In the genomic region with DNA sequence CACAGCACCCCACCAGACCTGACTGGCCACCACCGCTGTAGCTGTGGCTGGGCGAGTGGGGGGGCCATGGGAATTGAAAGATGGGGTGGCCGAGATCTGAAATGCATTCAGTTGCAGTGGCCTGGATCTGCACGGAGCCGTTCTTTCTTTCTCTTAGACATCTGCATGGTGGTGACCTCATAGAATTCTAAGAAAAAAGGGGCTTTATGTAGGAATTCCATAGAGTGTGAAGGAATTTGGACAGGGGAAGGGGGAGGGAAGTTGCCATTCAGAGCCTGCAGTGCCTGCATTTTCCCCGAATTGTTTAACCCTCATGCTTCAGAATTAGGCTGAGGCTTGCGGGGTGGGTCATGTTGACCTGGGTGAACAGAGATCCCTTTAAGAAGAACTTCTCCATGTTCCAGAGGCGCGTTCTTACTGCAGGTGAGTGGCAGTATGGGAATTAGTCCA, we compare ENCODE assay signal across 12 cellular contexts. TPM values are rescaled to one million over a fixed set of nuclear protein-coding genes. Genes with fewer than 3 reads are reported as not detected.
DNase-seq lines count a peak whose midpoint lies in the region; ATAC-seq, FAIRE-seq and TF ChIP-seq lines count a peak whose summit lies in the region.
"Had no signal": no experiment of that assay in that cellular context is flagged by ENCODE, and none has a peak within 500 bp of the region (broad histone marks: within the 10 kb centered on the region; RNA-seq: fewer than 3 reads in every experiment).

No MANE protein-coding gene starts in this region.

- no peaks in the 10 kb centered on the region for H3K9me3 ChIP-seq in mammary epithelial cell (replicated peaks; ENCODE audit: insufficient read depth, low read length)
- H3K9me3 ChIP-seq in GM12878 (replicated peaks; ENCODE audit: control insufficient read depth, insufficient read depth, low read length), result no peaks in the 10 kb centered on the region
- H3K9me3 ChIP-seq in mesenchymal stem cell (ENCODE audit: control insufficient read depth, low read length), result no peaks in the 10 kb centered on the region
- H3K9me3 ChIP-seq in transverse colon, result no peaks in the 10 kb centered on the region
- H3K9me3 ChIP-seq: ovary had no signal

- H3K27me3 Mint-ChIP-seq in MCF 10A (ENCODE audit: insufficient read depth, unreplicated experiment), result no peaks in the 10 kb centered on the region

- no peaks in the 10 kb centered on the region for H3K36me3 Mint-ChIP-seq in MCF 10A (ENCODE audit: insufficient read depth, unreplicated experiment)

- no peak for TF ChIP-seq CTCF in MCF 10A (IDR thresholded peaks at IDR 0.05; ENCODE audit: unreplicated experiment)
- TF ChIP-seq CTCF in mammary epithelial cell (conservative IDR thresholded peaks at IDR 0.05 in 1 of 2, IDR thresholded peaks at IDR 0.05 in 1 of 2; ENCODE audit: extremely low read depth in 1 of 2, insufficient read depth in 1 of 2, low read depth in 1 of 2, low read length in 2 of 2), result no peak
- TF ChIP-seq CTCF in GM12878 (IDR thresholded peaks at IDR 0.05 in 2 of 3, conservative IDR thresholded peaks at IDR 0.05 in 1 of 3; ENCODE audit: control insufficient read depth in 2 of 3, extremely low read depth in 1 of 3, insufficient read depth in 1 of 3, low read depth in 3 of 3, low read length in 3 of 3), result no peak
- no peak for TF ChIP-seq CTCF in transverse colon (IDR thresholded peaks at IDR 0.05)

- H3K36me3 ChIP-seq in mammary epithelial cell (ENCODE audit: insufficient read depth, low read length) (peaks cover 4% of the 10 kb centered on the region), GM12878 (ENCODE audit: control insufficient read depth in 2 of 2, insufficient read depth in 2 of 2, low read length in 1 of 2) (peaks cover 0 to 6% of the 10 kb centered on the region in 2 experiments; a peak in 2 of 4 replicates), mesenchymal stem cell (ENCODE audit: control insufficient read depth in 1 of 2, insufficient read depth in 2 of 2, low read depth in 1 of 2, low read length in 2 of 2) (peaks cover 22 to 37% of the 10 kb centered on the region in 2 experiments), transverse colon (no peaks in the 10 kb centered on the region)
- H3K36me3 ChIP-seq: ovary had no signal

- H3K9me3 Mint-ChIP-seq in MCF 10A (ENCODE audit: unreplicated experiment), result no peaks in the 10 kb centered on the region

- RAD21 ChIA-PET in GM12878 (lab: Charles Lee; ENCODE audit: unreplicated experiment), result interaction anchor here (0.7 to 6.2 kb wide), 9 partner anchors 24 to 135 kb away, joined by 3 to 74 read pairs (median 5); no protein-coding TSS in a partner anchor

- H3K27ac Mint-ChIP-seq in MCF 10A (ENCODE audit: low read depth, unreplicated experiment), result peak overlapping the region; percentile 78

- H3K18ac ChIP-seq in mesenchymal stem cell (ENCODE audit: low read depth in 1 of 2, low read length in 2 of 2), result peak overlapping the region; percentile 85 to 95

- peak overlapping the region; percentile 52 for H4K91ac ChIP-seq in mesenchymal stem cell (ENCODE audit: low read length)

- peak overlapping the region; percentile 79 to 81 for H3K4ac ChIP-seq in mesenchymal stem cell (ENCODE audit: low read depth in 1 of 2, low read length in 2 of 2)

- no peak overlapping the region for H3K14ac ChIP-seq in mesenchymal stem cell (ENCODE audit: low read length in 2 of 2)

- H2AFZ ChIP-seq in mammary epithelial cell (ENCODE audit: low read depth, low read length), result no peak overlapping the region
- no peak overlapping the region for H2AFZ ChIP-seq in GM12878 (ENCODE audit: control insufficient read depth, low read depth, low read length)
- H2AFZ ChIP-seq in mesenchymal stem cell (ENCODE audit: low read depth, low read length), result no peak overlapping the region

- POLR2A ChIA-PET in MCF 10A (lab: Yijun Ruan, JAX), result no interaction called here
- POLR2A ChIA-PET in GM12878 (lab: Charles Lee), result interaction anchor here (0.6 to 6.6 kb wide), 6 partner anchors 24 to 136 kb away, joined by 3 to 45 read pairs (median 4); no protein-coding TSS in a partner anchor

- DNase-seq in MCF 10A (ENCODE audit: unreplicated experiment), result no peak
- no peak for DNase-seq in mammary epithelial cell
- DNase-seq in GM12878 (ENCODE audit: low read depth, low spot score), result no peak
- peak; percentile 43 for DNase-seq in mesenchymal stem cell
- no peak for DNase-seq in transverse colon
- DNase-seq in stimulated activated CD8-positive, alpha-beta memory T cell treated with anti-CD3 and anti-CD28 coated beads, Interleukin-4, amount 100 ng/mL, for 48 hours, result no peak
- no peak for DNase-seq in DMS114 treated with DMSO at 0.1 percent for 48 hours (lab: John Stamatoyannopoulos, UW; ENCODE audit: unreplicated experiment)
- DNase-seq: 8988T, cortex of kidney, NCI-H1694 treated with DMSO at 0.1 percent for 48 hours, ovary had no signal

- no peak for ATAC-seq in GM12878
- no peak for ATAC-seq in HG03460 (IDR thresholded peaks at IDR 0.05; ENCODE audit: unreplicated experiment)

- no peak overlapping the region for H3K4me3 Mint-ChIP-seq in MCF 10A (ENCODE audit: unreplicated experiment)

- no TSS peak for BruUV-seq in MCF 10A (replicated peaks; lab: Mats Ljungman, UMichigan)
- BruUV-seq in mammary epithelial cell (replicated peaks; lab: Mats Ljungman, UMichigan), result no TSS peak
- no TSS peak for BruUV-seq in GM12878 (replicated peaks; lab: Mats Ljungman, UMichigan)

- no peak overlapping the region for H3K23ac ChIP-seq in mesenchymal stem cell (ENCODE audit: low read length in 2 of 2)

- peak overlapping the region; percentile 61 to 70 for H2BK12ac ChIP-seq in mesenchymal stem cell (ENCODE audit: low read length in 2 of 2)

- no peak for FAIRE-seq in GM12878 (lab: Jason Lieb, UNC)

- TF ChIP-seq POLR2A in GM12878 (IDR thresholded peaks at IDR 0.05; ENCODE audit: low read depth, low read length) (no peak; the same call in 1 of the 2 replicates), transverse colon (IDR thresholded peaks at IDR 0.05) (no peak)

- peaks cover 42% of the 10 kb centered on the region for H3K4me1 Mint-ChIP-seq in MCF 10A (ENCODE audit: insufficient read depth, unreplicated experiment)

- dilution Hi-C loops in mammary epithelial cell (cut with HindIII; ENCODE audit: low sequenced_read_pairs), result no loop called here

- H3K79me1 ChIP-seq in mesenchymal stem cell (replicated peaks; ENCODE audit: low read length, poor library complexity, severe bottlenecking), result no peaks in the 10 kb centered on the region

- peak overlapping the region; percentile 9 for H4K8ac ChIP-seq in mesenchymal stem cell (ENCODE audit: low read length)

- H3K4me3 ChIP-seq in mammary epithelial cell (replicated peaks in 1 of 3; ENCODE audit: insufficient read depth in 1 of 3, low read depth in 2 of 3, low read length in 3 of 3), result no peak overlapping the region
- H3K4me3 ChIP-seq in GM12878, result peak overlapping the region; percentile 61
- peak overlapping the region in 1 of 2 experiments; percentile 96 for H3K4me3 ChIP-seq in mesenchymal stem cell (ENCODE audit: insufficient read depth in 1 of 2, low read depth in 1 of 2, low read length in 2 of 2)
- no peak overlapping the region for H3K4me3 ChIP-seq in transverse colon
- H3K4me3 ChIP-seq: ovary had no signal

- H4K20me1 ChIP-seq in mammary epithelial cell (ENCODE audit: insufficient read depth, low read length) (no peaks in the 10 kb centered on the region), GM12878 (ENCODE audit: control insufficient read depth, insufficient read depth) (no peaks in the 10 kb centered on the region)

- no peak overlapping the region for H2BK15ac ChIP-seq in mesenchymal stem cell (ENCODE audit: low read depth, poor library complexity, severe bottlenecking)

- no peak for TF ChIP-seq RAD21 in GM12878 (IDR thresholded peaks at IDR 0.05; ENCODE audit: insufficient read depth, low read depth, low read length)

- 97% methylated on average over 7 of the region's 9 CpGs for WGBS in mammary epithelial cell (ENCODE audit: low coverage, missing lambda C conversion rate)
- WGBS in GM12878 (ENCODE audit: insufficient coverage, insufficient replicate concordance, low lambda C conversion rate, missing lambda C conversion rate), result under 1% methylated on average over 9 of the region's 9 CpGs
- WGBS in mesenchymal stem cell, result 59% methylated on average over 9 of the region's 9 CpGs
- 88% methylated on average over 9 of the region's 9 CpGs; no CpG with 5 or more reads in 1 of the 2 donors for WGBS in transverse colon (ENCODE audit: low coverage in 1 of 2), 2 donors

- CTCF ChIA-PET in MCF 10A (lab: Yijun Ruan, JAX), result interaction anchor here (0.7 to 1.0 kb wide), 3 partner anchors 30 to 274 kb away, joined by 3 read pairs; no protein-coding TSS in a partner anchor
- CTCF ChIA-PET in mammary epithelial cell (lab: Charles Lee; ENCODE audit: low non-redundant PET), result no interaction called here
- CTCF ChIA-PET in GM12878 (lab: Yijun Ruan, JAX), result interaction anchor here (1.0 to 4.6 kb wide), 8 partner anchors 8 to 136 kb away, joined by 3 to 18 read pairs (median 4); no protein-coding TSS in a partner anchor

- H3K4me2 ChIP-seq in mammary epithelial cell (ENCODE audit: insufficient read depth, low read depth, low read length) (no peak overlapping the region), GM12878 (ENCODE audit: control insufficient read depth, insufficient read depth) (peak overlapping the region; percentile 96), mesenchymal stem cell (ENCODE audit: low read length, poor library complexity, severe bottlenecking) (peak overlapping the region; percentile 80)

- H3K27me3 ChIP-seq in mammary epithelial cell (ENCODE audit: insufficient read depth, low read length) (no peaks in the 10 kb centered on the region), GM12878 (replicated peaks in 1 of 2; ENCODE audit: control insufficient read depth in 2 of 2, insufficient read depth in 2 of 2, low read length in 1 of 2) (no peaks in the 10 kb centered on the region), mesenchymal stem cell (ENCODE audit: control insufficient read depth in 1 of 2, insufficient read depth in 1 of 2, low read length in 2 of 2) (no peaks in the 10 kb centered on the region), transverse colon (no peaks in the 10 kb centered on the region)
- H3K27me3 ChIP-seq: ovary had no signal

- H3K4me1 ChIP-seq in mammary epithelial cell (ENCODE audit: insufficient read depth, low read length) (peaks cover 43% of the 10 kb centered on the region), GM12878 (ENCODE audit: control insufficient read depth, insufficient read depth, low read length) (peaks cover 44% of the 10 kb centered on the region), mesenchymal stem cell (ENCODE audit: control insufficient read depth, insufficient read depth, low read depth, low read length) (peaks cover 61% of the 10 kb centered on the region), transverse colon (peaks cover 32 to 84% (median 62%) of the 10 kb centered on the region in 4 donors)

- H3K27ac ChIP-seq in mammary epithelial cell (ENCODE audit: insufficient read depth, low read depth, low read length), result no peak overlapping the region
- H3K27ac ChIP-seq in GM12878 (ENCODE audit: control insufficient read depth, insufficient read depth), result peak overlapping the region; percentile 88
- peak overlapping the region; percentile 99 for H3K27ac ChIP-seq in mesenchymal stem cell (ENCODE audit: low read length, poor library complexity, severe bottlenecking)
- H3K27ac ChIP-seq in transverse colon, result peak overlapping the region; percentile 83 to 95 (median 92)
- H3K27ac ChIP-seq: ovary had no signal

- intact Hi-C loops in MCF 10A (cut with micrococcal nuclease) (no loop called here), mammary epithelial cell (cut with micrococcal nuclease) (no loop called here), GM12878 (cut with micrococcal nuclease; ENCODE audit: unreplicated experiment) (no loop called here), transverse colon (cut with DNase I; ENCODE audit: low total_unique reads) (no loop called here)

- H2BK120ac ChIP-seq in mesenchymal stem cell (ENCODE audit: low read depth, low read length), result no peak overlapping the region

- TF ChIP-seq EP300 in GM12878 (IDR thresholded peaks at IDR 0.05; ENCODE audit: borderline replicate concordance in 1 of 2, control insufficient read depth in 1 of 2, low read depth in 2 of 2, low read length in 2 of 2) (no peak), transverse colon (IDR thresholded peaks at IDR 0.05; ENCODE audit: low read depth) (no peak)

- H3K9ac ChIP-seq in mammary epithelial cell (ENCODE audit: insufficient read depth, low read length) (no peak overlapping the region), GM12878 (ENCODE audit: control insufficient read depth, insufficient read depth, low read length) (peak overlapping the region; percentile 84), mesenchymal stem cell (ENCODE audit: low read length) (peak overlapping the region; percentile 99)

- in situ Hi-C loops in mammary epithelial cell (cut with MboI; ENCODE audit: low sequenced_read_pairs in 2 of 2) (no loop called here), GM12878 (cut with MboI) (no loop called here), transverse colon (cut with MboI; ENCODE audit: low pct_ligation_motif_present in 1 of 4, low pct_unique_long_range_greater_than_20kb in 1 of 4, low sequenced_read_pairs in 3 of 4) (no loop called here)

- H2AK5ac ChIP-seq in mesenchymal stem cell (ENCODE audit: low read length, severe bottlenecking), result peak overlapping the region; percentile 98

- H2BK5ac ChIP-seq in mesenchymal stem cell (ENCODE audit: low read depth, low read length, poor library complexity, severe bottlenecking), result peak overlapping the region; percentile 95

- H3K79me2 ChIP-seq in mammary epithelial cell (ENCODE audit: insufficient read depth, low read length) (peaks cover 92% of the 10 kb centered on the region), GM12878 (ENCODE audit: control insufficient read depth, insufficient read depth, low read length) (peaks cover 95% of the 10 kb centered on the region)

- SMC1A ChIA-PET in GM12878 (lab: Charles Lee; ENCODE audit: uncharacterized antibody, unreplicated experiment), result interaction anchor here (0.9 to 10.1 kb wide), 8 partner anchors 8 to 65 kb away, joined by 3 to 132 read pairs (median 6); no protein-coding TSS in a partner anchor

RNA-seq across cellular contexts. Expression of gene NEK6, which starts 4.9 kb away (rescaled TPM):
- total RNA-seq in MCF 10A (2022) (25.1 and 27.5 TPM in 2 replicates), mammary epithelial cell (10 to 100 TPM; 41.3 to 41.7 TPM), GM12878 (2014; rRNA removed) (50.0 and 58.0 TPM in 2 replicates), GM12878 (2014; rRNA removed; fragmentation: Illumina TruSeq; extraction: Trizol) (51.8 and 53.8 TPM in 2 replicates), GM12878 (2021) (136 and 142 TPM in 2 replicates), transverse colon (10 to 100 TPM; 12.3 to 31.1 (median 21.6) TPM)
- polyA plus RNA-seq in mammary epithelial cell (50.6 TPM), GM12878 (2011; rRNA removed) (131 and 161 TPM in 2 replicates), GM12878 (2014; fragmentation: Illumina TruSeq; extraction: Trizol) (68.6 and 87.1 TPM in 2 replicates), GM12878 (2014; fragmentation: Nextera tagmentation; extraction: Ambion mirVana) (10 to 100 TPM; 31.3 to 33.2 TPM), GM12878 (2014; rRNA removed) (91.3 and 96.0 TPM in 2 replicates), GM12878 (2016; fragmentation: Nextera tagmentation; extraction: Ambion mirVana) (100 to 1,000 TPM in 1 of 2 experiments, 10 to 100 TPM in 1; 97.0 to 104 TPM)
- polyA minus RNA-seq in mammary epithelial cell, result 68.8 TPM
- 174 and 184 TPM in 2 replicates for total RNA-seq in GM12878 (2013; cell fraction: nucleolus; rRNA removed)
- 62.2 TPM for polyA plus RNA-seq in GM12878 (2011; ENCODE audit: low read depth)
- polyA plus RNA-seq in GM12878 (2011; cell fraction: cytosol; rRNA removed), result 171 and 176 TPM in 2 replicates
- 186 and 192 TPM in 2 replicates for polyA plus RNA-seq in GM12878 (2011; cell fraction: nucleus; rRNA removed)
- polyA plus RNA-seq in GM12878 (2012), result 79.3 and 129 TPM in 2 replicates
- 210 and 248 TPM in 2 replicates for polyA minus RNA-seq in GM12878 (2011; rRNA and poly(A)+ RNA removed)
- polyA minus RNA-seq in GM12878 (2011; cell fraction: cytosol; rRNA and poly(A)+ RNA removed), result 53.5 and 58.5 TPM in 2 replicates
- 60.7 and 78.1 TPM in 2 replicates for polyA minus RNA-seq in GM12878 (2011; cell fraction: nucleus; rRNA and poly(A)+ RNA removed)
- 99.8 TPM for polyA plus RNA-seq in mesenchymal stem cell (2013, experiment 1 of 2)
- 97.5 TPM for polyA plus RNA-seq in mesenchymal stem cell (2013, experiment 2 of 2)
